Comparison of ENCODE assay signal across 22 cellular contexts in genomic region chr10:38070501-38070900, GRCh38.
"Had no signal": no experiment of that assay in that cellular context is flagged by ENCODE, and none has a peak within 500 bp of the region (broad histone marks: within the 10 kb centered on the region; RNA-seq: fewer than 3 reads in every experiment).

No MANE protein-coding gene starts in this region.

- H3K36me3 Mint-ChIP-seq: IgD-negative memory B cell had no signal

- H3K27me3 ChIP-seq: SJSA1 had no signal

- H3K27ac ChIP-seq: HL-60, KMS-11, SJSA1, SK-N-MC had no signal

- H3K36me3 ChIP-seq: SJSA1 had no signal

- H3K4me3 Mint-ChIP-seq: IgD-negative memory B cell had no signal

- H3K27ac Mint-ChIP-seq: IgD-negative memory B cell had no signal

- H3K27me3 Mint-ChIP-seq: IgD-negative memory B cell had no signal

- DNase-seq: Kasumi-1, MM.1S, NCI-H1092 treated with DMSO at 0.1 percent for 48 hours, NCI-H1436, NCI-H187, NCI-H2029, NCI-H2081 treated with DMSO at 0.1 percent for 48 hours, NCI-H2171 treated with DMSO at 0.1 percent for 48 hours, NCI-H345, NCI-H446 treated with DMSO at 0.1 percent for 48 hours, NCI-H524, NCI-H526 treated with DMSO at 0.1 percent for 48 hours, NCI-H774, Right ventricle myocardium superior, RPMI8226, SIG-M5 had no signal

- H3K4me1 ChIP-seq: SJSA1 had no signal

- H3K9me3 ChIP-seq: SJSA1 had no signal

- H3K4me3 ChIP-seq: K562, SJSA1, SK-N-MC had no signal
